In the genomic region with DNA sequence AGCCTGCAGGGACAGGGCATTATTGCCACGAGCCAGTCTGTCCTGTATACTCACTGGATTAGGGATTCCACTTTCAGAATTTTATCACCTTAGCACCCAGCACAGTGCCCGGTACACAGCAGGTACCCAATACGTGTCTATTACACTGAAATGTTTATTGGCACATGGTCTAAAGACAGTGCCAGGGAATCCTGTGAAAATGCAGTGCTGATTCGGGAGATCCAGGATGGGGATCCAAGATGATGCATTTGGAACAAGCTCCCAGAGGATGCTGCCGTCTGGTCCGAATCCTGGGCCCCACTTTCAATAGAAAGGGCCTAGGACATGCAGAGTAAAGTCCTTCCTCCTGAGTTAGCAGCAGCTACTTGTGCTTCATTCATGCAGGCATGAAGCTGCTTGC, we compare ENCODE assay signal across 13 cellular contexts.
DNase-seq lines count a peak whose midpoint lies in the region; ATAC-seq and TF ChIP-seq lines count a peak whose summit lies in the region.
"Had no signal": no experiment of that assay in that cellular context is flagged by ENCODE, and none has a peak within 500 bp of the region (broad histone marks: within the 10 kb centered on the region; RNA-seq: fewer than 3 reads in every experiment).

No MANE protein-coding gene starts in this region.

- 53 to 60% methylated on average over 6 of the region's 6 CpGs for WGBS in heart right ventricle, 2 donors
- WGBS in right cardiac atrium = 56% methylated on average over 6 of the region's 6 CpGs
- WGBS in esophagus squamous epithelium, 2 donors = 53 to 54% methylated on average over 5 to 6 of the region's 6 CpGs
- WGBS in sigmoid colon, 2 donors = 83 to 93% methylated on average over 6 of the region's 6 CpGs

- TF ChIP-seq EP300 in sigmoid colon (IDR thresholded peaks at IDR 0.05) = no peak

- H3K4me3 ChIP-seq in heart right ventricle = no peak overlapping the region
- H3K4me3 ChIP-seq in right cardiac atrium (ENCODE audit: low read length) = no peak overlapping the region
- H3K4me3 ChIP-seq in esophagus squamous epithelium = no peak overlapping the region
- H3K4me3 ChIP-seq in sigmoid colon = no peak overlapping the region
- H3K4me3 ChIP-seq in vagina = no peak overlapping the region
- H3K4me3 ChIP-seq: A549, mucosa of descending colon had no signal

- ATAC-seq in heart right ventricle (no peak), right cardiac atrium (no peak)
- ATAC-seq: A549 had no signal

- DNase-seq in heart right ventricle (no peak), right cardiac atrium (no peak), esophagus squamous epithelium (lab: John Stamatoyannopoulos, UW) (no peak), sigmoid colon (no peak), vagina (ENCODE audit: extremely low spot score in 2 of 2) (no peak), NCI-H2107 treated with DMSO at 0.1 percent for 48 hours (lab: John Stamatoyannopoulos, UW; ENCODE audit: unreplicated experiment) (no peak), NCI-H510A (lab: John Stamatoyannopoulos, UW) (no peak)
- no peak for DNase-seq in stimulated activated naive CD4-positive, alpha-beta T cell (lab: John Stamatoyannopoulos, UW)
- DNase-seq: activated CD4-positive, alpha-beta T cell treated with anti-CD3 and anti-CD28 coated beads, Interleukin-2, amount 10 ng/mL, durations not matched to agents 7 days and 5 days; cerebellar nuclear complex; islet precursor cell; mucosa of descending colon had no signal

- intact Hi-C loops in heart right ventricle (cut with DNase I) = loop anchor here in 8 of 10 donors (5.0 to 10.0 kb wide), 7 partner anchors 41 to 489 kb away; a partner anchor contains a TSS
- intact Hi-C loops in right cardiac atrium (cut with DNase I) = loop anchor here (10.0 kb wide), 1 partner anchor 229 kb away; a partner anchor contains a TSS
- intact Hi-C loops in esophagus squamous epithelium (cut with DNase I) = no loop called here
- intact Hi-C loops in sigmoid colon (cut with DNase I) = loop anchor here (5.0 kb wide), 1 partner anchor 101 kb away; no protein-coding TSS in a partner anchor
- intact Hi-C loops in vagina (cut with DNase I) = no loop called here

- H3K36me3 ChIP-seq in heart right ventricle (no peaks in the 10 kb centered on the region), esophagus squamous epithelium (no peaks in the 10 kb centered on the region), sigmoid colon (no peaks in the 10 kb centered on the region), vagina (no peaks in the 10 kb centered on the region)

- H3K4me1 ChIP-seq in heart right ventricle = peaks cover 40 to 73% (median 67%) of the 10 kb centered on the region in 9 donors
- H3K4me1 ChIP-seq in right cardiac atrium (ENCODE audit: control insufficient read depth, insufficient read depth, low read length) = peaks cover 29% of the 10 kb centered on the region
- peaks cover 14 to 57% (median 28%) of the 10 kb centered on the region in 3 donors for H3K4me1 ChIP-seq in esophagus squamous epithelium
- H3K4me1 ChIP-seq in sigmoid colon = peaks cover 0 to 73% (median 67%) of the 10 kb centered on the region in 4 donors
- H3K4me1 ChIP-seq in vagina = peaks cover 53% of the 10 kb centered on the region
- H3K4me1 ChIP-seq: A549 had no signal

- no peak for TF ChIP-seq CTCF in heart right ventricle (IDR thresholded peaks at IDR 0.05)
- no peak for TF ChIP-seq CTCF in esophagus squamous epithelium (IDR thresholded peaks at IDR 0.05)
- TF ChIP-seq CTCF in sigmoid colon (IDR thresholded peaks at IDR 0.05) = no peak
- no peak for TF ChIP-seq CTCF in vagina (IDR thresholded peaks at IDR 0.05)

- H3K27me3 ChIP-seq in heart right ventricle = no peaks in the 10 kb centered on the region
- H3K27me3 ChIP-seq in right cardiac atrium (ENCODE audit: control insufficient read depth, insufficient read depth) = no peaks in the 10 kb centered on the region
- H3K27me3 ChIP-seq in esophagus squamous epithelium = peaks cover 0 to 7% (median 0%) of the 10 kb centered on the region in 4 donors
- no peaks in the 10 kb centered on the region for H3K27me3 ChIP-seq in sigmoid colon
- no peaks in the 10 kb centered on the region for H3K27me3 ChIP-seq in vagina

- H3K9me3 ChIP-seq in heart right ventricle (no peaks in the 10 kb centered on the region), right cardiac atrium (ENCODE audit: control insufficient read depth, low read length) (no peaks in the 10 kb centered on the region), esophagus squamous epithelium (no peaks in the 10 kb centered on the region), sigmoid colon (no peaks in the 10 kb centered on the region), vagina (no peaks in the 10 kb centered on the region)
- H3K9me3 ChIP-seq: mucosa of descending colon had no signal

- TF ChIP-seq POLR2A in esophagus squamous epithelium (IDR thresholded peaks at IDR 0.05) (no peak), sigmoid colon (IDR thresholded peaks at IDR 0.05) (no peak), vagina (IDR thresholded peaks at IDR 0.05) (no peak)

- H3K27ac ChIP-seq in heart right ventricle (peak overlapping the region in 9 of 10 donors; percentile 50 to 76 (median 70)), right cardiac atrium (ENCODE audit: low read length) (no peak overlapping the region), esophagus squamous epithelium (peak overlapping the region in 3 of 4 donors; percentile 7 to 76 (median 67)), sigmoid colon (peak overlapping the region; percentile 77 to 89 (median 84)), vagina (peak overlapping the region; percentile 65)
- H3K27ac ChIP-seq: A549 had no signal

Comparison
In these comparisons a context has a peak if more than half of its experiments do, and no peak if none do; other contexts are left out.
1. intact Hi-C loops: an anchor here in heart right ventricle (5.0 to 10.0 kb wide), right cardiac atrium (10.0 kb wide) and sigmoid colon (5.0 kb wide); none called in esophagus squamous epithelium and vagina.